Comparison of ENCODE assay signal across 1 cellular context in the genomic region with DNA sequence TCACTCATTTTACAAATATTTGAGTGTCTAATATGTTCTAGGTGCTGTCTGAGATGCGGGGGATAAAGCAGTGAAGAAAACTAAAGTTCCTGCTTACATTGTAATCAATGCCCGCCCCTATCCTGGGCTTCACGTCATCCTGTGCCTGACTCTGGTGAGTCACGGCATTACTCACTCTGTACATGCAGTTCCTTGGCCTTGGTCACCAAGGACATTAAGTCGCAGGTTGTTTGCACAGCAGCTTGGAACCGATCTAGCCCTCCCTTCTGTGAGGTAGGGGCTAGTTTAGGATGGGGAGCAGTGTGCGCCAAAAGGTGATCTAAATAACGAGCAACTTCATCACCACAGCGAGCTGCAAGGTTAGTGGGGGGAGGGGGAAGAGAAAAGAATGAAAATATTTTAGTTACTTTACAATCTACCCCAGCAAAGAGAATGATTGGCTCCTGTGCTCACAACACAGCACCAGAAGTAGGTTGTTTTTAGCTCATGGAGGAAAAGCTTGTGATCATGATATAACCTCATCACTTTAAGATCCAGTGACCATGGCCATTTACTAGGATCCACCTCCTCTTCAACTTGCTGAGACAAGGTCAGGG.
TF ChIP-seq lines count a peak whose summit lies in the region.

No MANE protein-coding gene starts in this region.

TF ChIP-seq in K562, 482 proteins besides CTCF, POLR2A, EP300 and RAD21 (continued from another document and continues in another):
- TF ChIP-seq, protein P1, sequence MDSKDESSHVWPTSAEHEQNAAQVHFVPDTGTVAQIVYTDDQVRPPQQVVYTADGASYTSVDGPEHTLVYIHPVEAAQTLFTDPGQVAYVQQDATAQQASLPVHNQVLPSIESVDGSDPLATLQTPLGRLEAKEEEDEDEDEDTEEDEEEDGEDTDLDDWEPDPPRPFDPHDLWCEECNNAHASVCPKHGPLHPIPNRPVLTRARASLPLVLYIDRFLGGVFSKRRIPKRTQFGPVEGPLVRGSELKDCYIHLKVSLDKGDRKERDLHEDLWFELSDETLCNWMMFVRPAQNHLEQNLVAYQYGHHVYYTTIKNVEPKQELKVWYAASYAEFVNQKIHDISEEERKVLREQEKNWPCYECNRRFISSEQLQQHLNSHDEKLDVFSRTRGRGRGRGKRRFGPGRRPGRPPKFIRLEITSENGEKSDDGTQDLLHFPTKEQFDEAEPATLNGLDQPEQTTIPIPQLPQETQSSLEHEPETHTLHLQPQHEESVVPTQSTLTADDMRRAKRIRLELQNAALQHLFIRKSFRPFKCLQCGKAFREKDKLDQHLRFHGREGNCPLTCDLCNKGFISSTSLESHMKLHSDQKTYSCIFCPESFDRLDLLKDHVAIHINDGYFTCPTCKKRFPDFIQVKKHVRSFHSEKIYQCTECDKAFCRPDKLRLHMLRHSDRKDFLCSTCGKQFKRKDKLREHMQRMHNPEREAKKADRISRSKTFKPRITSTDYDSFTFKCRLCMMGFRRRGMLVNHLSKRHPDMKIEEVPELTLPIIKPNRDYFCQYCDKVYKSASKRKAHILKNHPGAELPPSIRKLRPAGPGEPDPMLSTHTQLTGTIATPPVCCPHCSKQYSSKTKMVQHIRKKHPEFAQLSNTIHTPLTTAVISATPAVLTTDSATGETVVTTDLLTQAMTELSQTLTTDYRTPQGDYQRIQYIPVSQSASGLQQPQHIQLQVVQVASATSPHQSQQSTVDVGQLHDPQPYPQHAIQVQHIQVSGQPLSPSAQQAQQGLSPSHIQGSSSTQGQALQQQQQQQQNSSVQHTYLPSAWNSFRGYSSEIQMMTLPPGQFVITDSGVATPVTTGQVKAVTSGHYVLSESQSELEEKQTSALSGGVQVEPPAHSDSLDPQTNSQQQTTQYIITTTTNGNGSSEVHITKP (IDR thresholded peaks at IDR 0.05; ENCODE audit: partially characterized antibody): no peak
- TF ChIP-seq YY1 (IDR thresholded peaks at IDR 0.05; ENCODE audit: borderline replicate concordance in 1 of 3, control insufficient read depth in 1 of 3, extremely low read depth in 1 of 3, insufficient read depth in 3 of 3, insufficient read length in 1 of 3, insufficient replicate concordance in 2 of 3, low read depth in 1 of 3, low read length in 2 of 3) (no peak), HOXB6 (CRISPR knock-in tag; IDR thresholded peaks at IDR 0.05; ENCODE audit: borderline replicate concordance) (no peak), FOSL1 (tag; conservative IDR thresholded peaks at IDR 0.05) (peak; percentile 95), MAFK (IDR thresholded peaks at IDR 0.05; ENCODE audit: low read length) (no peak), CHD4 (IDR thresholded peaks at IDR 0.05; ENCODE audit: insufficient read depth, insufficient replicate concordance, low read depth, low read length, poor library complexity, severe bottlenecking) (no peak), KAT8 (IDR thresholded peaks at IDR 0.05; ENCODE audit: low read depth) (no peak), ESRRA (IDR thresholded peaks at IDR 0.05; ENCODE audit: borderline replicate concordance, low read depth) (no peak), GABPA (tag; conservative IDR thresholded peaks at IDR 0.05; ENCODE audit: low read depth) (no peak), ELF1 (tag; IDR thresholded peaks at IDR 0.05) (no peak), GTF2A2 (tag; IDR thresholded peaks at IDR 0.05) (no peak), RFX1 (IDR thresholded peaks at IDR 0.05) (no peak), MCM2 (IDR thresholded peaks at IDR 0.05; ENCODE audit: low read depth) (no peak), ZNF384 (IDR thresholded peaks at IDR 0.05; ENCODE audit: low read depth, low read length) (no peak), ZNF253 (CRISPR knock-in tag; conservative IDR thresholded peaks at IDR 0.05) (no peak), CBX8 (IDR thresholded peaks at IDR 0.05; ENCODE audit: borderline replicate concordance, extremely low read depth, low read depth, low read length, poor library complexity, severe bottlenecking) (no peak), ERF (CRISPR knock-in tag; IDR thresholded peaks at IDR 0.05) (no peak), HEY1 (CRISPR knock-in tag; IDR thresholded peaks at IDR 0.05; ENCODE audit: borderline replicate concordance) (no peak), FOXA3 (CRISPR knock-in tag; conservative IDR thresholded peaks at IDR 0.05 in 1 of 2, IDR thresholded peaks at IDR 0.05 in 1 of 2) (peak in 1 of 2 experiments; percentile 26; a peak in 1 of 4 replicates), JUND (IDR thresholded peaks at IDR 0.05; ENCODE audit: borderline replicate concordance, low read depth, low read length) (peak; percentile 88), JUND (tag; IDR thresholded peaks at IDR 0.05; ENCODE audit: borderline replicate concordance, low read depth, low read length) (peak; percentile 88), SREBF1 (IDR thresholded peaks at IDR 0.05; ENCODE audit: borderline replicate concordance, low read depth, low read length) (no peak), CREM (IDR thresholded peaks at IDR 0.05; ENCODE audit: low read depth) (peak; percentile 87), MAFG (tag; conservative IDR thresholded peaks at IDR 0.05) (no peak), SRF (CRISPR knock-in tag; IDR thresholded peaks at IDR 0.05) (no peak), MXI1 (IDR thresholded peaks at IDR 0.05; ENCODE audit: low read depth, low read length) (no peak), ETV6 (IDR thresholded peaks at IDR 0.05; ENCODE audit: borderline replicate concordance in 1 of 2, low read depth in 2 of 2, low read length in 1 of 2) (no peak), ETV6 (CRISPR knock-in tag; IDR thresholded peaks at IDR 0.05; ENCODE audit: borderline replicate concordance) (no peak), ATF7 (IDR thresholded peaks at IDR 0.05) (peak; percentile 43; the same call in 1 of the 2 replicates), HNRNPH1 (optimal IDR thresholded peaks at IDR 0.05; ENCODE audit: low read depth, low read length) (no peak), ZFPM2 (CRISPR knock-in tag; IDR thresholded peaks at IDR 0.05) (no peak), ZNF75A (CRISPR knock-in tag; IDR thresholded peaks at IDR 0.05) (no peak), RBM34 (IDR thresholded peaks at IDR 0.05; ENCODE audit: borderline replicate concordance, insufficient read depth, low read length) (no peak), KLF6 (CRISPR knock-in tag; IDR thresholded peaks at IDR 0.05; ENCODE audit: borderline replicate concordance) (no peak), NFE2 (IDR thresholded peaks at IDR 0.05; ENCODE audit: low read depth) (no peak), SMAD4 (CRISPR knock-in tag; conservative IDR thresholded peaks at IDR 0.05) (no peak), ATF1 (CRISPR knock-in tag; IDR thresholded peaks at IDR 0.05) (no peak), ATF1 (tag; IDR thresholded peaks at IDR 0.05) (peak; percentile 24; the same call in 1 of the 2 replicates), CTBP1 (IDR thresholded peaks at IDR 0.05; ENCODE audit: borderline replicate concordance) (no peak)
- TF ChIP-seq, protein P2, sequence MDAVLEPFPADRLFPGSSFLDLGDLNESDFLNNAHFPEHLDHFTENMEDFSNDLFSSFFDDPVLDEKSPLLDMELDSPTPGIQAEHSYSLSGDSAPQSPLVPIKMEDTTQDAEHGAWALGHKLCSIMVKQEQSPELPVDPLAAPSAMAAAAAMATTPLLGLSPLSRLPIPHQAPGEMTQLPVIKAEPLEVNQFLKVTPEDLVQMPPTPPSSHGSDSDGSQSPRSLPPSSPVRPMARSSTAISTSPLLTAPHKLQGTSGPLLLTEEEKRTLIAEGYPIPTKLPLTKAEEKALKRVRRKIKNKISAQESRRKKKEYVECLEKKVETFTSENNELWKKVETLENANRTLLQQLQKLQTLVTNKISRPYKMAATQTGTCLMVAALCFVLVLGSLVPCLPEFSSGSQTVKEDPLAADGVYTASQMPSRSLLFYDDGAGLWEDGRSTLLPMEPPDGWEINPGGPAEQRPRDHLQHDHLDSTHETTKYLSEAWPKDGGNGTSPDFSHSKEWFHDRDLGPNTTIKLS (IDR thresholded peaks at IDR 0.05; ENCODE audit: borderline replicate concordance, low read depth): no peak
- TF ChIP-seq, protein P3, sequence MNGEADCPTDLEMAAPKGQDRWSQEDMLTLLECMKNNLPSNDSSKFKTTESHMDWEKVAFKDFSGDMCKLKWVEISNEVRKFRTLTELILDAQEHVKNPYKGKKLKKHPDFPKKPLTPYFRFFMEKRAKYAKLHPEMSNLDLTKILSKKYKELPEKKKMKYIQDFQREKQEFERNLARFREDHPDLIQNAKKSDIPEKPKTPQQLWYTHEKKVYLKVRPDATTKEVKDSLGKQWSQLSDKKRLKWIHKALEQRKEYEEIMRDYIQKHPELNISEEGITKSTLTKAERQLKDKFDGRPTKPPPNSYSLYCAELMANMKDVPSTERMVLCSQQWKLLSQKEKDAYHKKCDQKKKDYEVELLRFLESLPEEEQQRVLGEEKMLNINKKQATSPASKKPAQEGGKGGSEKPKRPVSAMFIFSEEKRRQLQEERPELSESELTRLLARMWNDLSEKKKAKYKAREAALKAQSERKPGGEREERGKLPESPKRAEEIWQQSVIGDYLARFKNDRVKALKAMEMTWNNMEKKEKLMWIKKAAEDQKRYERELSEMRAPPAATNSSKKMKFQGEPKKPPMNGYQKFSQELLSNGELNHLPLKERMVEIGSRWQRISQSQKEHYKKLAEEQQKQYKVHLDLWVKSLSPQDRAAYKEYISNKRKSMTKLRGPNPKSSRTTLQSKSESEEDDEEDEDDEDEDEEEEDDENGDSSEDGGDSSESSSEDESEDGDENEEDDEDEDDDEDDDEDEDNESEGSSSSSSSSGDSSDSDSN (IDR thresholded peaks at IDR 0.05; ENCODE audit: borderline replicate concordance in 1 of 2, low read depth in 2 of 2, low read length in 2 of 2): no peak
- TF ChIP-seq, protein P4, sequence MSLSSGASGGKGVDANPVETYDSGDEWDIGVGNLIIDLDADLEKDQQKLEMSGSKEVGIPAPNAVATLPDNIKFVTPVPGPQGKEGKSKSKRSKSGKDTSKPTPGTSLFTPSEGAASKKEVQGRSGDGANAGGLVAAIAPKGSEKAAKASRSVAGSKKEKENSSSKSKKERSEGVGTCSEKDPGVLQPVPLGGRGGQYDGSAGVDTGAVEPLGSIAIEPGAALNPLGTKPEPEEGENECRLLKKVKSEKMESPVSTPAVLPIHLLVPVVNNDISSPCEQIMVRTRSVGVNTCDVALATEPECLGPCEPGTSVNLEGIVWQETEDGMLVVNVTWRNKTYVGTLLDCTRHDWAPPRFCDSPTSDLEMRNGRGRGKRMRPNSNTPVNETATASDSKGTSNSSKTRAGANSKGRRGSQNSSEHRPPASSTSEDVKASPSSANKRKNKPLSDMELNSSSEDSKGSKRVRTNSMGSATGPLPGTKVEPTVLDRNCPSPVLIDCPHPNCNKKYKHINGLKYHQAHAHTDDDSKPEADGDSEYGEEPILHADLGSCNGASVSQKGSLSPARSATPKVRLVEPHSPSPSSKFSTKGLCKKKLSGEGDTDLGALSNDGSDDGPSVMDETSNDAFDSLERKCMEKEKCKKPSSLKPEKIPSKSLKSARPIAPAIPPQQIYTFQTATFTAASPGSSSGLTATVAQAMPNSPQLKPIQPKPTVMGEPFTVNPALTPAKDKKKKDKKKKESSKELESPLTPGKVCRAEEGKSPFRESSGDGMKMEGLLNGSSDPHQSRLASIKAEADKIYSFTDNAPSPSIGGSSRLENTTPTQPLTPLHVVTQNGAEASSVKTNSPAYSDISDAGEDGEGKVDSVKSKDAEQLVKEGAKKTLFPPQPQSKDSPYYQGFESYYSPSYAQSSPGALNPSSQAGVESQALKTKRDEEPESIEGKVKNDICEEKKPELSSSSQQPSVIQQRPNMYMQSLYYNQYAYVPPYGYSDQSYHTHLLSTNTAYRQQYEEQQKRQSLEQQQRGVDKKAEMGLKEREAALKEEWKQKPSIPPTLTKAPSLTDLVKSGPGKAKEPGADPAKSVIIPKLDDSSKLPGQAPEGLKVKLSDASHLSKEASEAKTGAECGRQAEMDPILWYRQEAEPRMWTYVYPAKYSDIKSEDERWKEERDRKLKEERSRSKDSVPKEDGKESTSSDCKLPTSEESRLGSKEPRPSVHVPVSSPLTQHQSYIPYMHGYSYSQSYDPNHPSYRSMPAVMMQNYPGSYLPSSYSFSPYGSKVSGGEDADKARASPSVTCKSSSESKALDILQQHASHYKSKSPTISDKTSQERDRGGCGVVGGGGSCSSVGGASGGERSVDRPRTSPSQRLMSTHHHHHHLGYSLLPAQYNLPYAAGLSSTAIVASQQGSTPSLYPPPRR (CRISPR knock-in tag; IDR thresholded peaks at IDR 0.05; ENCODE audit: borderline replicate concordance): no peak
- TF ChIP-seq, protein P5, sequence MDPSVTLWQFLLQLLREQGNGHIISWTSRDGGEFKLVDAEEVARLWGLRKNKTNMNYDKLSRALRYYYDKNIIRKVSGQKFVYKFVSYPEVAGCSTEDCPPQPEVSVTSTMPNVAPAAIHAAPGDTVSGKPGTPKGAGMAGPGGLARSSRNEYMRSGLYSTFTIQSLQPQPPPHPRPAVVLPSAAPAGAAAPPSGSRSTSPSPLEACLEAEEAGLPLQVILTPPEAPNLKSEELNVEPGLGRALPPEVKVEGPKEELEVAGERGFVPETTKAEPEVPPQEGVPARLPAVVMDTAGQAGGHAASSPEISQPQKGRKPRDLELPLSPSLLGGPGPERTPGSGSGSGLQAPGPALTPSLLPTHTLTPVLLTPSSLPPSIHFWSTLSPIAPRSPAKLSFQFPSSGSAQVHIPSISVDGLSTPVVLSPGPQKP (CRISPR knock-in tag; IDR thresholded peaks at IDR 0.05): no peak
- TF ChIP-seq, protein P6, sequence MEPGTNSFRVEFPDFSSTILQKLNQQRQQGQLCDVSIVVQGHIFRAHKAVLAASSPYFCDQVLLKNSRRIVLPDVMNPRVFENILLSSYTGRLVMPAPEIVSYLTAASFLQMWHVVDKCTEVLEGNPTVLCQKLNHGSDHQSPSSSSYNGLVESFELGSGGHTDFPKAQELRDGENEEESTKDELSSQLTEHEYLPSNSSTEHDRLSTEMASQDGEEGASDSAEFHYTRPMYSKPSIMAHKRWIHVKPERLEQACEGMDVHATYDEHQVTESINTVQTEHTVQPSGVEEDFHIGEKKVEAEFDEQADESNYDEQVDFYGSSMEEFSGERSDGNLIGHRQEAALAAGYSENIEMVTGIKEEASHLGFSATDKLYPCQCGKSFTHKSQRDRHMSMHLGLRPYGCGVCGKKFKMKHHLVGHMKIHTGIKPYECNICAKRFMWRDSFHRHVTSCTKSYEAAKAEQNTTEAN (CRISPR knock-in tag; IDR thresholded peaks at IDR 0.05): no peak
- TF ChIP-seq, protein P7, sequence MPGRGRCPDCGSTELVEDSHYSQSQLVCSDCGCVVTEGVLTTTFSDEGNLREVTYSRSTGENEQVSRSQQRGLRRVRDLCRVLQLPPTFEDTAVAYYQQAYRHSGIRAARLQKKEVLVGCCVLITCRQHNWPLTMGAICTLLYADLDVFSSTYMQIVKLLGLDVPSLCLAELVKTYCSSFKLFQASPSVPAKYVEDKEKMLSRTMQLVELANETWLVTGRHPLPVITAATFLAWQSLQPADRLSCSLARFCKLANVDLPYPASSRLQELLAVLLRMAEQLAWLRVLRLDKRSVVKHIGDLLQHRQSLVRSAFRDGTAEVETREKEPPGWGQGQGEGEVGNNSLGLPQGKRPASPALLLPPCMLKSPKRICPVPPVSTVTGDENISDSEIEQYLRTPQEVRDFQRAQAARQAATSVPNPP (IDR thresholded peaks at IDR 0.05; ENCODE audit: borderline replicate concordance, insufficient read depth, insufficient read length): no peak
- TF ChIP-seq, protein P8, sequence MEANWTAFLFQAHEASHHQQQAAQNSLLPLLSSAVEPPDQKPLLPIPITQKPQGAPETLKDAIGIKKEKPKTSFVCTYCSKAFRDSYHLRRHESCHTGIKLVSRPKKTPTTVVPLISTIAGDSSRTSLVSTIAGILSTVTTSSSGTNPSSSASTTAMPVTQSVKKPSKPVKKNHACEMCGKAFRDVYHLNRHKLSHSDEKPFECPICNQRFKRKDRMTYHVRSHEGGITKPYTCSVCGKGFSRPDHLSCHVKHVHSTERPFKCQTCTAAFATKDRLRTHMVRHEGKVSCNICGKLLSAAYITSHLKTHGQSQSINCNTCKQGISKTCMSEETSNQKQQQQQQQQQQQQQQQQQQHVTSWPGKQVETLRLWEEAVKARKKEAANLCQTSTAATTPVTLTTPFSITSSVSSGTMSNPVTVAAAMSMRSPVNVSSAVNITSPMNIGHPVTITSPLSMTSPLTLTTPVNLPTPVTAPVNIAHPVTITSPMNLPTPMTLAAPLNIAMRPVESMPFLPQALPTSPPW (CRISPR knock-in tag; IDR thresholded peaks at IDR 0.05): no peak
